Comparison of ENCODE assay signal across 8 cellular contexts in the genomic region with DNA sequence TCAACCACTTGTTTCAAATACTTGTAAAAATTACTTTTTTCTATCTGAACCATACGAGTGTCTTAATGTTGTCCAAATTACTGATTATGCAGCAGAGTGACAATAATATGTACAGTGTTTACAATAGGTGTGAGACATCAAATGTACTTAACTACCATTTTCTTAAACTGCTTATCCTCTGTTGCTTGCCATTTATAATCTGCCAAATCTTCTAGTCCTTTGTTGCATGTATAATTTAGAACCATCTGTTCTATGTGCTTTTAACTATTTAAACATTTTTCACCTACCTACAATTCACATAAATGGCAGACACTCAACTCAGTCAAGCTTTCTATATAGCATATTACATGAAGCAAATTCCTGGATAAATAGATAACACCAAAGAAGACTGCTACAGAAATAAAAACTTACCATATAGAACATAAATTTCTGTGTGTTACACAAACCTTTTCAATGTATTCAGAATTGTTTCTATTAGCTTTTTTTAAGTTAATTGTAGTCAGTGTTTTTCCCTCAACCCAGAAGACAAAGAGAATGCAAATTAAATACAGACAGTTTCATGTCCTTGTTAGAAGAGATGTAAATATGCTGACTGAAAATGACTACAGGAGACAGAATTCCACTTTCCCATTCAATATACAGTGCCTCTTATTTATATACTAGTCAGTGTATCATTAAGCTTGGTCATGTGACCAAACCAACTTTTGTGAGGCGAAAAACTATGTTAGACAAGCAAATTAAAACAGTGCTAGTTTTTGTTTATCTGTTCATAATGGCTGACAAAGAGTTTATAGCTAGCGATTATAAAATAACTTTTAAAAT. TPM values are rescaled to one million over a fixed set of nuclear protein-coding genes. Genes with fewer than 3 reads are reported as not detected.
A peak's percentile ranks its signal among the peaks of the same experiment; 100 is the strongest.
DNase-seq lines count a peak whose midpoint lies in the region; ATAC-seq and TF ChIP-seq lines count a peak whose summit lies in the region.

No MANE protein-coding gene starts in this region.

- H3K9ac ChIP-seq in DND-41 (ENCODE audit: low read depth, low read length) = peak overlapping the region; percentile 76

- DNase-seq in DND-41 (no peak), NCI-H1694 treated with DMSO at 0.1 percent for 48 hours (lab: John Stamatoyannopoulos, UW) (peak; percentile 67), cerebellar cortex (ENCODE audit: low spot score) (peak; percentile 53), COLO668 (lab: John Stamatoyannopoulos, UW; ENCODE audit: unreplicated experiment) (no peak)
- DNase-seq in activated T-cell treated with anti-CD3 and anti-CD28 coated beads, Interleukin-2, amount 50 U/mL, for 48 hours = no peak

- peak overlapping the region; percentile 89; the same call in 1 of the 2 replicates for H2AFZ ChIP-seq in DND-41 (ENCODE audit: low read depth, low read length)

- no peaks in the 10 kb centered on the region for H3K36me3 ChIP-seq in DND-41 (ENCODE audit: insufficient read depth, low read length)

- H3K4me3 ChIP-seq in DND-41 (ENCODE audit: low read depth in 1 of 2, low read length in 2 of 2) (peak overlapping the region; percentile 22 to 69; a peak in 3 of 4 replicates), mononuclear cell (ENCODE audit: low read length) (peak overlapping the region; percentile 72)

- H3K27me3 ChIP-seq in DND-41 (ENCODE audit: insufficient read depth, low read length, poor library complexity) (no peaks in the 10 kb centered on the region), mononuclear cell (ENCODE audit: insufficient read depth, low read length) (no peaks in the 10 kb centered on the region)

- peak overlapping the region; percentile 73 for H3K4me2 ChIP-seq in DND-41 (ENCODE audit: insufficient read depth, low read length)

- H3K4me1 ChIP-seq in DND-41 (ENCODE audit: insufficient read depth, low read length) (peaks cover 32% of the 10 kb centered on the region), mononuclear cell (ENCODE audit: insufficient read depth, low read length) (peaks cover 6% of the 10 kb centered on the region)

- no peaks in the 10 kb centered on the region for H3K9me3 ChIP-seq in DND-41 (ENCODE audit: insufficient read depth, low read length, severe bottlenecking)
- H3K9me3 ChIP-seq in mononuclear cell (ENCODE audit: low read depth, low read length) = no peaks in the 10 kb centered on the region

- peak overlapping the region; percentile 73 for H3K27ac ChIP-seq in DND-41 (ENCODE audit: low read length)

- TF ChIP-seq CTCF in DND-41 (IDR thresholded peaks at IDR 0.05; ENCODE audit: borderline replicate concordance, extremely low read depth, low read length, poor library complexity, severe bottlenecking) = no peak

- no peak for ATAC-seq in DND-41 (ENCODE audit: insufficient read depth, low read depth)
- no peak for ATAC-seq in GM19463 (IDR thresholded peaks at IDR 0.05; ENCODE audit: unreplicated experiment)
- no peak for ATAC-seq in HG02840 (IDR thresholded peaks at IDR 0.05; ENCODE audit: low FRiP score, unreplicated experiment)

- H3K79me2 ChIP-seq in DND-41 (ENCODE audit: insufficient read depth, low read length) = peaks cover 29% of the 10 kb centered on the region

- H4K20me1 ChIP-seq in DND-41 (ENCODE audit: insufficient read depth, low read length) = no peaks in the 10 kb centered on the region

RNA-seq across cellular contexts. Expression of a gene that starts 2.6 kb away (rescaled TPM):
- total RNA-seq in mononuclear cell = 53.5 TPM

Comparison
In these comparisons a context has a peak if more than half of its experiments do, and no peak if none do; other contexts are left out.
1. DNase-seq: peak in NCI-H1694 treated with DMSO at 0.1 percent for 48 hours (single experiment) and cerebellar cortex (single experiment); none in DND-41 (single experiment), activated T-cell treated with anti-CD3 and anti-CD28 coated beads, Interleukin-2, amount 50 U/mL, for 48 hours (0 of 2) and COLO668 (single experiment).